In the genomic region with DNA sequence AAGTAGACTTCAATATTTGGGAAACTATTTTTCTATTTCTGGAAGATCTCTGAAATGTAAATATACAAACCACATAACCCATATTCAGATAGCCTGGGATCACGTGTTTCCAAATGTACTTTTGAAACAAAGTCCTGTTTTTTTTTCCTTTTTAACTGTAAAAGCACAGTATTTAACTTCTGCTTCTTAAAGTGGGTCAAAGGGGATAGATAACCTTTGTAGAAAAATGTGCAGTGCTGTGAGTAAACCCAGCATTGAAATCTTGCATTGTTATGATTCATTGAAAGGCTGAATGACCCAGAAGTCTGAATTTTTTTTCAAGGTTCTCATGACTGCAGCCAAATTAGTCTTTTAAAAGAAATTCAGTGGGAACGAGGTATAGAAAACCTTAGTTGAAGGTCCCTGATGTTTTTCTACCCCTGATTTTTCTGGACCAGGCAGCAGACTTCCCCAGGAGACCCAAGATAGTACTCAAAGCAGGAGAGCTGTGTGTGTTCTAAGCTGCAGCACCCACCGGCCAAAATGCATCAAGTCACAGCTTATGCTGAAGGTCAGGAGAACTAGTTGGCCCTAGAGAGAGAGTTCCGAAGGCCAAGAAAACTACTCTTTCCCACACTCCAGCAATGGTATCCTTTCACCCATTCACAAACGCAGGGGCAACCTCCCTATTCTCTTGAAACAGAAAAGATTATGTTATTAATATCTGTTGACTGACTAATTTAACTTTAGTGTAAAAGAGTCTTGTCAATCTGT, we compare ENCODE assay signal across 1 cellular context.
A peak's percentile ranks its signal among the peaks of the same experiment; 100 is the strongest.
TF ChIP-seq lines count a peak whose summit lies in the region.

No MANE protein-coding gene starts in this region.

TF ChIP-seq in K562, 482 proteins besides CTCF, POLR2A, EP300 and RAD21:
- 0 out of 2 replicates have a peak, but pooled peaks have one; percentile 12 for TF ChIP-seq RAD51 (IDR thresholded peaks at IDR 0.05; ENCODE audit: borderline replicate concordance, low read depth)
- TF ChIP-seq, protein P1, sequence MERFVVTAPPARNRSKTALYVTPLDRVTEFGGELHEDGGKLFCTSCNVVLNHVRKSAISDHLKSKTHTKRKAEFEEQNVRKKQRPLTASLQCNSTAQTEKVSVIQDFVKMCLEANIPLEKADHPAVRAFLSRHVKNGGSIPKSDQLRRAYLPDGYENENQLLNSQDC (CRISPR knock-in tag; IDR thresholded peaks at IDR 0.05), result no peak
